Comparison of ENCODE assay signal across 8 cellular contexts in the genomic region with DNA sequence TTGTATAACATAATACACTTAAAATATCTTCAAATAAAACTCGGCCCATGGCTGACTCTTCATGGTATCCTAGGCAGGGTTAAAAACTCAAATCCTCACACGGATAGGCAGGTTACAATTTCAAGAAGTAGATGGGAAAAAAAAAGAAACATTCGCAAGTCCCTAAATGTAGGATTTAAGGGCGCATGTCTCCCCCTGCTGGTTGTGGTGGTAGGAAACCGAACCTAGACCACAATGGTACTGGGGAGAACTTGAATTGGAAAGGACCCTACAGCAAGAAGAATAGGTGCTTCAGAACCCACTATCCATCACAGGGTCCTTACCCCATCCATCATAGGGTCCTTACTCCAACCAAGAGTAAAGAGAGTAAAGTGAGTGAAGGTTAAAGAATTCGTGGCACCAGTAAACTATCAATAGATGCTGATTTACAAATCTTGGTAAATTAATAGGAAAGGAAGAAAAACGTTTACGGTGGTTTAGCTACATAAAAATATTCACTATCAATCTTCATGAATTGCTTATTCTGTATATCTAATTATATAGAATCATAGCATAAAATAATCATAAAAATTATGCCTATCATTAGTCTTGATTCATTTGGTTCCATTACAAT. TPM values are rescaled to one million over a fixed set of nuclear protein-coding genes. Genes with fewer than 3 reads are reported as not detected.
DNase-seq lines count a peak whose midpoint lies in the region; ATAC-seq and TF ChIP-seq lines count a peak whose summit lies in the region.

No MANE protein-coding gene starts in this region.

- H3K4me1 ChIP-seq in parathyroid adenoma: peaks cover 9% of the 10 kb centered on the region
- H3K4me1 ChIP-seq in upper lobe of left lung: peaks cover 14 to 23% (median 19%) of the 10 kb centered on the region in 4 donors

- H2AFZ ChIP-seq in parathyroid adenoma: no peak overlapping the region

- H3K4me2 ChIP-seq in parathyroid adenoma (ENCODE audit: low read length): no peak overlapping the region

- DNase-seq in DMS79 (lab: John Stamatoyannopoulos, UW) (peak; percentile 70), M059J (ENCODE audit: low read depth) (peak; percentile 73), germinal center (ENCODE audit: low spot score) (peak; percentile 64), upper lobe of left lung (peak in 1 of 2 donors; percentile 72)
- peak; percentile 91 for DNase-seq in activated effector memory CD4-positive, alpha-beta T cell treated with anti-CD3 and anti-CD28 coated beads, Interleukin-2, amount 50 U/mL, for 16 hours

- peaks cover 8% of the 10 kb centered on the region for H3K79me2 ChIP-seq in parathyroid adenoma

- no peak overlapping the region for H3K9ac ChIP-seq in parathyroid adenoma

- TF ChIP-seq EP300 in upper lobe of left lung (IDR thresholded peaks at IDR 0.05): no peak

- no peak for ATAC-seq in upper lobe of left lung (ENCODE audit: low FRiP score in 2 of 2)
- ATAC-seq in GM21717 (IDR thresholded peaks at IDR 0.05; ENCODE audit: unreplicated experiment): no peak

- H3K9me3 ChIP-seq in parathyroid adenoma (ENCODE audit: control insufficient read depth, low read length): no peaks in the 10 kb centered on the region
- peaks cover 0 to 14% (median 11%) of the 10 kb centered on the region in 4 donors for H3K9me3 ChIP-seq in upper lobe of left lung

- no peaks in the 10 kb centered on the region for H3K36me3 ChIP-seq in parathyroid adenoma (ENCODE audit: control insufficient read depth, insufficient read depth, low read length)
- H3K36me3 ChIP-seq in upper lobe of left lung: no peaks in the 10 kb centered on the region

- H3K27me3 ChIP-seq in parathyroid adenoma (ENCODE audit: control insufficient read depth, insufficient read depth, low read length): no peaks in the 10 kb centered on the region
- H3K27me3 ChIP-seq in upper lobe of left lung: no peaks in the 10 kb centered on the region

- H3K4me3 ChIP-seq in parathyroid adenoma (ENCODE audit: low read depth, low read length): no peak overlapping the region
- H3K4me3 ChIP-seq in upper lobe of left lung: no peak overlapping the region

- 0 out of 2 replicates have a peak, but pooled peaks have one; percentile 7 for TF ChIP-seq POLR2A in Raji (IDR thresholded peaks at IDR 0.05; ENCODE audit: insufficient read depth, low read depth, low read length)
- no peak for TF ChIP-seq POLR2A in upper lobe of left lung (IDR thresholded peaks at IDR 0.05)

- WGBS in upper lobe of left lung, 2 donors: 22 to 28% methylated on average over 8 of the region's 8 CpGs

- peak; percentile 86 for TF ChIP-seq CTCF in parathyroid adenoma (IDR thresholded peaks at IDR 0.05)
- TF ChIP-seq CTCF in upper lobe of left lung (IDR thresholded peaks at IDR 0.05): peak; percentile 65 to 73 (median 72)

- no peak overlapping the region for H3K27ac ChIP-seq in parathyroid adenoma
- H3K27ac ChIP-seq in upper lobe of left lung: no peak overlapping the region

RNA-seq across cellular contexts. Expression of a gene that starts 3.3 kb away (rescaled TPM):
- 14.2 and 19.2 TPM in 2 replicates for total RNA-seq in M059J (2014; rRNA removed; shearing (Covaris generic))
- total RNA-seq in upper lobe of left lung: 10 to 100 TPM; 25.1 to 42.4 (median 32.7) TPM

RNA-seq across cellular contexts. Expression of a gene that starts 46.8 kb away (rescaled TPM):
- total RNA-seq in M059J (2014; rRNA removed; shearing (Covaris generic)): 0.02 TPM in 1 of 2 replicates, not detected in the other
- under 1 TPM in 1 of 6 donors, not detected in 5; 0.06 TPM for total RNA-seq in upper lobe of left lung
